8 cellular contexts compared by ENCODE assay signal in the genomic region with DNA sequence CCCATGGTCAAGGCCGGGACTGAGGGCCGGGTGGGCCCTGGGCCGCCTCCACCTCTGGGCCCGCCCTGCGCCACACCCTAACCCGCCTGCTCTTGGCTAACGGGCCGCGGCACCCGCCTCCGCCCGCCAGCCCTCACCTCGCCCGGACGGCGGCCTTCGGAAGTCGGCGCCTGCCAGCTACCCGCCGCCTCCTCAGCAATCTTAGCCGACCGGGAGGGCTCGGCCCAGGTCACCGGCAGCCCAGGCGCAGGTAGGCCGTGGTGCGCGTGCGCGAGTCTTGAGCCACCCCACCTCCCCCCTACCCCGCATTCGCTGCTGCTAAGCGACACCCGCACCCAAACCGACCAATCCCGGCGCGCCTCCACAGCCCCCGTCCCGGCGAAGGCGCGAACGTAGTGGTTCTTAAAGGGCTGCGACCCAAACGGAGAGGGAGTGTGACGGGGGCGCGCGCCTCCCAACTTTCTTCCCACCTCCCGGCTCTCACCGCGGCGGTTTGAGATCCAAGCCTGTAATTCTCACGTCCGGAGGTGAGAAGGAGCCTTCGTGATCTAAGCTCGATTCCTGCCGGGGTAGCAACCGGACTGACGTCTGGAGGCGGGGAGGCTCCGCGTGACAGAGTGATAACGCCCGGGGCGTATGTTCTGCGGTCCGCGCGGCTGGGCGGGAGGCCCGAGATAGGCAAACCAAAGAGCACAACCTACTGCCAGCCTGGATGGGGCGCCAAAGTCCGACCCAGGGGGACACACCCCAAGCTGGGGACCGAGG. TPM values are rescaled to one million over a fixed set of nuclear protein-coding genes. Genes with fewer than 3 reads are reported as not detected.
DNase-seq lines count a peak whose midpoint lies in the region; ATAC-seq and TF ChIP-seq lines count a peak whose summit lies in the region.

A gene with protein sequence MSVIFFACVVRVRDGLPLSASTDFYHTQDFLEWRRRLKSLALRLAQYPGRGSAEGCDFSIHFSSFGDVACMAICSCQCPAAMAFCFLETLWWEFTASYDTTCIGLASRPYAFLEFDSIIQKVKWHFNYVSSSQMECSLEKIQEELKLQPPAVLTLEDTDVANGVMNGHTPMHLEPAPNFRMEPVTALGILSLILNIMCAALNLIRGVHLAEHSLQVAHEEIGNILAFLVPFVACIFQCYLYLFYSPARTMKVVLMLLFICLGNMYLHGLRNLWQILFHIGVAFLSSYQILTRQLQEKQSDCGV (minus strand): TSS at position 259 of the 765 bp plus-strand sequence. CDS start 12,921 bp downstream, outside the sequence.

- H3K4me3 Mint-ChIP-seq in Caco-2 (ENCODE audit: unreplicated experiment) (peak within 1 kb of the TSS; percentile 79), endodermal cell (peak within 1 kb of the TSS; percentile 81), mesothelial cell of epicardium (peak within 1 kb of the TSS; percentile 85)

- H3K4me1 Mint-ChIP-seq in Caco-2 (ENCODE audit: low read depth, unreplicated experiment) (peaks cover 13% of the 10 kb centered on the region), endodermal cell (peaks cover 26% of the 10 kb centered on the region), mesothelial cell of epicardium (peaks cover 26% of the 10 kb centered on the region)

- no peaks in the 10 kb centered on the region for H3K27me3 ChIP-seq in Caco-2 (replicated peaks; ENCODE audit: control insufficient read depth, insufficient read depth, low read length)
- no peaks in the 10 kb centered on the region for H3K27me3 ChIP-seq in NT2/D1 (ENCODE audit: insufficient read depth, insufficient read length)
- no peaks in the 10 kb centered on the region for H3K27me3 ChIP-seq in endodermal cell (ENCODE audit: control insufficient read depth, insufficient read depth, low read length, poor library complexity, severe bottlenecking)

- no peaks in the 10 kb centered on the region for H3K9me3 ChIP-seq in Caco-2
- no peaks in the 10 kb centered on the region; the same call in 1 of the 2 replicates for H3K9me3 ChIP-seq in NT2/D1 (ENCODE audit: insufficient read depth, low read length)
- H3K9me3 ChIP-seq in endodermal cell (ENCODE audit: control insufficient read depth, low read length), result no peaks in the 10 kb centered on the region

- H3K9ac ChIP-seq in NT2/D1 (ENCODE audit: insufficient read length, low read depth), result peak within 1 kb of the TSS; percentile 96
- H3K9ac ChIP-seq in endodermal cell (ENCODE audit: extremely low read depth, low read length, poor library complexity, severe bottlenecking), result peak within 1 kb of the TSS; percentile 87

- H3K4me3 ChIP-seq in Caco-2 (ENCODE audit: low read depth, low read length), result peak within 1 kb of the TSS; percentile 58
- H3K4me3 ChIP-seq in NT2/D1 (ENCODE audit: insufficient read length, low read depth), result peak within 1 kb of the TSS; percentile 79
- H3K4me3 ChIP-seq in endodermal cell (ENCODE audit: low read length), result peak within 1 kb of the TSS; percentile 89

- H3K27ac Mint-ChIP-seq in Caco-2 (ENCODE audit: unreplicated experiment) (peak within 1 kb of the TSS; percentile 87), endodermal cell (peak within 1 kb of the TSS; percentile 98), mesothelial cell of epicardium (peak within 1 kb of the TSS; percentile 32)

- POLR2A ChIA-PET in Caco-2 (lab: Charles Lee), result interaction anchor here (0.6 to 3.1 kb wide), 5 partner anchors 9 to 223 kb away, joined by 3 to 24 read pairs (median 5); a partner anchor contains a TSS

- 0 to 1% methylated on average over 27 to 77 of the region's 77 CpGs for WGBS in endodermal cell (ENCODE audit: insufficient coverage in 1 of 2, insufficient read length in 1 of 2), 2 experiments

- H3K9me3 Mint-ChIP-seq in Caco-2 (ENCODE audit: unreplicated experiment) (no peaks in the 10 kb centered on the region), endodermal cell (peaks cover 3% of the 10 kb centered on the region), mesothelial cell of epicardium (peaks cover 9% of the 10 kb centered on the region)

- DNase-seq in Caco-2 (peak; percentile 97 to 98), HT1080 (ENCODE audit: low read depth) (peak; percentile 93), NT2/D1 (ENCODE audit: low read depth, low spot score) (peak; percentile 97), endodermal cell (peak; percentile 99), mesothelial cell of epicardium (ENCODE audit: low spot score in 2 of 2, unreplicated experiment in 2 of 2) (peak; percentile 90 to 95)
- DNase-seq in activated CD8-positive, alpha-beta memory T cell treated with anti-CD3 and anti-CD28 coated beads, Interleukin-2, amount 50 U/mL, for 1 hour (ENCODE audit: extremely low read depth), result peak; percentile 90
- peak; percentile 95 for DNase-seq in stimulated activated CD8-positive, alpha-beta memory T cell treated with anti-CD3 and anti-CD28 coated beads, Interleukin-15, amount 100 ng/mL, for 48 hours (ENCODE audit: low read depth in 2 of 2)

- H3K36me3 Mint-ChIP-seq in Caco-2 (ENCODE audit: insufficient read depth, unreplicated experiment) (peaks cover 21% of the 10 kb centered on the region), endodermal cell (ENCODE audit: low read depth) (peaks cover 20% of the 10 kb centered on the region), mesothelial cell of epicardium (peaks cover 10% of the 10 kb centered on the region)

- BruUV-seq in Caco-2 (replicated peaks; lab: Mats Ljungman, UMichigan), result no TSS peak

- CTCF ChIA-PET in Caco-2 (lab: Charles Lee), result interaction anchor here (0.5 to 1.9 kb wide), 5 partner anchors 9 to 168 kb away, joined by 3 to 9 read pairs (median 4); a partner anchor contains a TSS

- ATAC-seq in GM21360 (IDR thresholded peaks at IDR 0.05; ENCODE audit: unreplicated experiment), result peak; percentile 86

- intact Hi-C loops in Caco-2 (cut with micrococcal nuclease; ENCODE audit: unreplicated experiment), result loop anchor here (1.0 to 5.0 kb wide), 4 partner anchors 8 to 170 kb away; a partner anchor contains a TSS

- H3K27me3 Mint-ChIP-seq in Caco-2 (ENCODE audit: insufficient read depth, unreplicated experiment), result no peaks in the 10 kb centered on the region
- H3K27me3 Mint-ChIP-seq in endodermal cell (ENCODE audit: insufficient read depth), result no peaks in the 10 kb centered on the region
- H3K27me3 Mint-ChIP-seq in mesothelial cell of epicardium (ENCODE audit: low read depth), result no peaks in the 10 kb centered on the region

- peak within 1 kb of the TSS; percentile 92 for H3K27ac ChIP-seq in endodermal cell (ENCODE audit: low read depth, low read length)

- H3K4me1 ChIP-seq in Caco-2 (peaks cover 12% of the 10 kb centered on the region), NT2/D1 (ENCODE audit: insufficient read depth, insufficient read length) (no peaks in the 10 kb centered on the region), endodermal cell (ENCODE audit: control insufficient read depth, insufficient read depth, low read length) (no peaks in the 10 kb centered on the region)

- H3K36me3 ChIP-seq in Caco-2 (ENCODE audit: control insufficient read depth, insufficient read depth, low read length) (no peaks in the 10 kb centered on the region; the same call in 1 of the 2 replicates), NT2/D1 (ENCODE audit: insufficient read depth, insufficient read length, low read length) (peaks cover 24% of the 10 kb centered on the region), endodermal cell (ENCODE audit: control insufficient read depth, insufficient read depth, low read length) (peaks cover 12% of the 10 kb centered on the region)

- TF ChIP-seq CTCF in Caco-2 (IDR thresholded peaks at IDR 0.05; ENCODE audit: insufficient read depth in 1 of 2, low read depth in 1 of 2, low read length in 1 of 2, severe bottlenecking in 1 of 2, unreplicated experiment in 1 of 2) (peak in 1 of 2 experiments; percentile 36), endodermal cell (conservative IDR thresholded peaks at IDR 0.05) (no peak), mesothelial cell of epicardium (IDR thresholded peaks at IDR 0.05; ENCODE audit: unreplicated experiment) (no peak)

RNA-seq across cellular contexts. Expression of the gene that starts here (rescaled TPM):
- total RNA-seq in Caco-2 (2022) (33.4 and 36.4 TPM in 2 replicates), endodermal cell (10 to 100 TPM; 35.2 to 38.4 TPM), mesothelial cell of epicardium (39.6 to 44.7 TPM (median 42.6 TPM) in 3 replicates)
- 56.5 and 65.0 TPM in 2 replicates for total RNA-seq in HT1080 (2014; rRNA removed; shearing (Covaris generic))
- 41.6 and 43.2 TPM in 2 replicates for polyA plus RNA-seq in HT1080 (2015; cell fraction: cytosol; rRNA removed)
- polyA plus RNA-seq in HT1080 (2015; cell fraction: nucleus; rRNA removed), result 29.5 and 30.7 TPM in 2 replicates
- polyA plus RNA-seq in endodermal cell (2013, experiment 1 of 2), result 44.3 TPM
- polyA plus RNA-seq in endodermal cell (2013, experiment 2 of 2), result 40.9 TPM

Comparison
In these comparisons a context has a peak if more than half of its experiments do, and no peak if none do; other contexts are left out.
1. Peak in every context shown above with its lines: DNase-seq, ATAC-seq, H3K4me3 ChIP-seq and H3K27ac ChIP-seq.
2. H3K27ac Mint-ChIP-seq: peak in every context shown above with its lines; median percentile 98 in endodermal cell; 87 in Caco-2; 32 in mesothelial cell of epicardium.